Comparison of ENCODE assay signal across 8 cellular contexts in genomic region chr2:169038338-169038757, GRCh38. TPM values are rescaled to one million over a fixed set of nuclear protein-coding genes. Genes with fewer than 3 reads are reported as not detected.
DNase-seq lines count a peak whose midpoint lies in the region; ATAC-seq, FAIRE-seq and TF ChIP-seq lines count a peak whose summit lies in the region.

No MANE protein-coding gene starts in this region.

- intact Hi-C loops in thyroid gland (cut with DNase I), result no loop called here

- H3K27me3 Mint-ChIP-seq in effector memory CD8-positive, alpha-beta T cell, result no peaks in the 10 kb centered on the region

- peak; percentile 14 for DNase-seq in GF-D8 (lab: John Stamatoyannopoulos, UW)
- DNase-seq in HTR-8/SVneo (ENCODE audit: insufficient read length, low spot score), result peak; percentile 35
- DNase-seq in fibroblast of lung (ENCODE audit: low read depth in 2 of 2), result peak; percentile 19 to 72
- no peak for DNase-seq in thyroid gland
- no peak for DNase-seq in DMS153 treated with DMSO at 0.1 percent for 48 hours (lab: John Stamatoyannopoulos, UW; ENCODE audit: unreplicated experiment)
- no peak for DNase-seq in effector memory CD8-positive, alpha-beta T cell

- no peak for TF ChIP-seq CTCF in fibroblast of lung (conservative IDR thresholded peaks at IDR 0.05 in 1 of 2, IDR thresholded peaks at IDR 0.05 in 1 of 2; ENCODE audit: low read depth in 1 of 2, low read length in 2 of 2)
- TF ChIP-seq CTCF in thyroid gland (IDR thresholded peaks at IDR 0.05), result no peak
- no peak for TF ChIP-seq CTCF in gastroesophageal sphincter (IDR thresholded peaks at IDR 0.05)

- 91 to 93% methylated on average over 2 of the region's 2 CpGs for WGBS in thyroid gland, 2 donors
- 90 to 93% methylated on average over 2 of the region's 2 CpGs for WGBS in gastroesophageal sphincter (ENCODE audit: low coverage in 1 of 2), 2 donors

- ATAC-seq in GM21576 (IDR thresholded peaks at IDR 0.05; ENCODE audit: unreplicated experiment), result peak; percentile 58
- ATAC-seq in gastroesophageal sphincter, result no peak
- ATAC-seq in effector memory CD8-positive, alpha-beta T cell (replicated peaks), result no peak

- no peaks in the 10 kb centered on the region for H4K20me1 ChIP-seq in fibroblast of lung (ENCODE audit: control insufficient read depth, extremely low read depth, insufficient read depth, low read length)

- H3K4me3 ChIP-seq in fibroblast of lung (replicated peaks in 1 of 4; ENCODE audit: control extremely low read depth in 1 of 4, insufficient read depth in 1 of 4, low read depth in 3 of 4, low read length in 4 of 4), result no peak overlapping the region
- no peak overlapping the region for H3K4me3 ChIP-seq in thyroid gland (replicated peaks in 1 of 3)
- H3K4me3 ChIP-seq in gastroesophageal sphincter, result no peak overlapping the region

- no peak overlapping the region for H3K9ac ChIP-seq in fibroblast of lung (ENCODE audit: insufficient read depth, low read length)

- FAIRE-seq in HTR-8/SVneo (lab: Jason Lieb, UNC), result no peak

- H3K4me2 ChIP-seq in fibroblast of lung (ENCODE audit: extremely low read depth, insufficient read depth, low read length), result no peak overlapping the region

- H3K4me1 ChIP-seq in fibroblast of lung (ENCODE audit: control insufficient read depth, extremely low read depth, insufficient read depth, low read length), result no peaks in the 10 kb centered on the region
- no peaks in the 10 kb centered on the region for H3K4me1 ChIP-seq in thyroid gland
- H3K4me1 ChIP-seq in gastroesophageal sphincter, result no peaks in the 10 kb centered on the region

- no peak for TF ChIP-seq EP300 in gastroesophageal sphincter (IDR thresholded peaks at IDR 0.05)

- H3K27ac ChIP-seq in fibroblast of lung (ENCODE audit: insufficient read depth, low read length) (no peak overlapping the region), thyroid gland (no peak overlapping the region), gastroesophageal sphincter (no peak overlapping the region)

- H3K36me3 ChIP-seq in fibroblast of lung (ENCODE audit: control insufficient read depth, insufficient read depth, low read length), result no peaks in the 10 kb centered on the region
- no peaks in the 10 kb centered on the region for H3K36me3 ChIP-seq in thyroid gland
- H3K36me3 ChIP-seq in gastroesophageal sphincter, result no peaks in the 10 kb centered on the region

- H3K36me3 Mint-ChIP-seq in effector memory CD8-positive, alpha-beta T cell (ENCODE audit: insufficient read depth), result no peaks in the 10 kb centered on the region

- no peak overlapping the region for H3K27ac Mint-ChIP-seq in effector memory CD8-positive, alpha-beta T cell

- H2AFZ ChIP-seq in fibroblast of lung (ENCODE audit: low read length), result no peak overlapping the region

- H3K4me1 Mint-ChIP-seq in effector memory CD8-positive, alpha-beta T cell (ENCODE audit: low read depth in 2 of 2), result peaks cover 18 to 29% of the 10 kb centered on the region in 2 donors

- no peaks in the 10 kb centered on the region for H3K79me2 ChIP-seq in fibroblast of lung (ENCODE audit: control insufficient read depth, insufficient read depth, low read length)

- H3K9me3 Mint-ChIP-seq in effector memory CD8-positive, alpha-beta T cell, result peaks cover 8 to 15% of the 10 kb centered on the region in 2 donors

- TF ChIP-seq POLR2A in thyroid gland (IDR thresholded peaks at IDR 0.05) (no peak), gastroesophageal sphincter (IDR thresholded peaks at IDR 0.05) (no peak)

- H3K9me3 ChIP-seq in fibroblast of lung (ENCODE audit: control insufficient read depth, insufficient read depth, low read depth, low read length) (no peaks in the 10 kb centered on the region), thyroid gland (no peaks in the 10 kb centered on the region), gastroesophageal sphincter (peaks cover 0 to 14% (median 0%) of the 10 kb centered on the region in 3 donors)

- no peaks in the 10 kb centered on the region for H3K27me3 ChIP-seq in fibroblast of lung (ENCODE audit: control insufficient read depth, insufficient read depth, low read length)
- no peaks in the 10 kb centered on the region for H3K27me3 ChIP-seq in thyroid gland
- no peaks in the 10 kb centered on the region for H3K27me3 ChIP-seq in gastroesophageal sphincter

- no peak overlapping the region for H3K4me3 Mint-ChIP-seq in effector memory CD8-positive, alpha-beta T cell

RNA-seq across cellular contexts. Expression of gene ABCB11, which starts 7.2 kb away (rescaled TPM):
- total RNA-seq in fibroblast of lung (not detected in 2 replicates), thyroid gland (1 to 10 TPM in 1 of 4 donors, under 1 TPM in 2, not detected in 1; under 0.01 to 1.2 (median 0.11) TPM), gastroesophageal sphincter (under 1 TPM in 1 of 4 donors, not detected in 3; 0.13 TPM)
- polyA plus RNA-seq in fibroblast of lung, result not detected in 2 replicates
- polyA plus RNA-seq in fibroblast of lung (2012), result not detected in 2 replicates
- polyA minus RNA-seq in fibroblast of lung (ENCODE audit: low replicate concordance), result not detected in 2 replicates

RNA-seq across cellular contexts. Expression of gene DHRS9, which starts 31.0 kb away (rescaled TPM):
- total RNA-seq in fibroblast of lung, result not detected in 2 replicates
- not detected in 2 replicates for polyA plus RNA-seq in fibroblast of lung
- polyA plus RNA-seq in fibroblast of lung (2012), result not detected in 2 replicates
- not detected in 2 replicates for polyA minus RNA-seq in fibroblast of lung (ENCODE audit: low replicate concordance)
- under 1 TPM in 1 of 4 donors, not detected in 3; 0.54 TPM for total RNA-seq in thyroid gland
- total RNA-seq in gastroesophageal sphincter, result under 1 TPM in 3 of 4 donors, not detected in 1; 0.15 to 0.58 (median 0.31) TPM

Comparison
In these comparisons a context has a peak if more than half of its experiments do, and no peak if none do; other contexts are left out.
1. DNase-seq: peak in GF-D8 (single experiment), HTR-8/SVneo (single experiment) and fibroblast of lung (2 of 2); none in thyroid gland (0 of 2), DMS153 treated with DMSO at 0.1 percent for 48 hours (single experiment) and effector memory CD8-positive, alpha-beta T cell (0 of 3).